18 cellular contexts compared by ENCODE assay signal in the genomic region with DNA sequence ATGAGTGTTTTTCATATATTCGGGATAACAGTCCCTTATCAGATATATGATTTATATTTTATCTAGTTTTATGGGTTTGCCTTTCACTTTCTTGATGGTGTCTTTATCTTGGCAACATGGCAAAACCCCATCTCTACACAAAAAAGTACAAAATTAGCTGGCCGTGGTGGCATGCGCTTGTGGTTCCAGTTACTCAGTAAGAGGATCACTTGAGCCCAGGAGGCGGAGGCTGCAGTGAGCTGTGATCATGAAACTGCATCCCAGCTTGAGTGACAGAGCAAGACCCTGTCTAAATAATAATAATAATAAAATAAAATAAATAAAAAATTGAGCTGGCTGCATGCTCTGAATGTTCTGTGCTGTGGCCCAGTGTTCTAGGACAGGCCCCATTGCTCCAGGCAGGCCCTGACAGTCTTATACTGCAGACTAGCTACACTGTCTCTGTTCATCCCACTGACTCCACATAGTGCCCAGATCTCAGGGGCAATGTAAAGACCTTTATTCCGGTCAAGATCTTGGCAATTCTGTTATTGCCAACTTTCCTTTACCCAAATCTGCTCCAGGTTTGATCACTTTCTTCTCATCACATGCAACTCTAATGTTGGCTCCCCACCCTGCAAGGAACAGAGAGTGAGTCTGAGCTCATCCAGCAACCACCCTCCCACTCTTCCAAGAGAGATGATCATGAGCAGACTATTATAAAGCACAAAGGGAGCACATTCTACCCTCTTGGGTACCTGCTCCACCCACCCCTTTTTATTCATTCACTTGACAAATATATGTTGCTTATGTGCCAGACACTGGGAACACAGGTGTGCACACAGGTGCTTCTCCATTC. TPM values are rescaled to one million over a fixed set of nuclear protein-coding genes. Genes with fewer than 3 reads are reported as not detected.
DNase-seq lines count a peak whose midpoint lies in the region; ATAC-seq, FAIRE-seq and TF ChIP-seq lines count a peak whose summit lies in the region.
"Had no signal": no experiment of that assay in that cellular context is flagged by ENCODE, and none has a peak within 500 bp of the region (broad histone marks: within the 10 kb centered on the region; RNA-seq: fewer than 3 reads in every experiment).

No MANE protein-coding gene starts in this region.

- H2BK15ac ChIP-seq in H1 (ENCODE audit: low read length): no peak overlapping the region
- no peak overlapping the region for H2BK15ac ChIP-seq in H9 (ENCODE audit: low read depth, low read length)

- no peak; a peak in 1 of 3 replicates for TF ChIP-seq POLR2A in H1 (IDR thresholded peaks at IDR 0.05; ENCODE audit: control extremely low read depth in 1 of 2, low read depth in 2 of 2, low read length in 2 of 2)

- no peak overlapping the region for H3K4me3 Mint-ChIP-seq in stimulated activated naive CD8-positive, alpha-beta T cell treated with anti-CD3 and anti-CD28 coated beads, Interleukin-15, Interleukin-2, amounts not matched to agents 100 ng/mL and 50 ng/mL, for 24 hours
- no peak overlapping the region for H3K4me3 Mint-ChIP-seq in H9
- H3K4me3 Mint-ChIP-seq: activated B cell treated with CpG ODN at 0.5 μM for 24 hours had no signal

- H3K4me1 ChIP-seq in Panc1 (ENCODE audit: control insufficient read depth, insufficient read depth, low read length): peaks cover 13% of the 10 kb centered on the region
- no peaks in the 10 kb centered on the region for H3K4me1 ChIP-seq in H1 (replicated peaks in 1 of 4; ENCODE audit: control insufficient read depth in 3 of 4, insufficient read depth in 4 of 4, low read length in 3 of 4)
- no peaks in the 10 kb centered on the region for H3K4me1 ChIP-seq in H9 (ENCODE audit: insufficient read depth, low read length)
- H3K4me1 ChIP-seq: colonic mucosa had no signal

- H3T11ph ChIP-seq in H9 (ENCODE audit: low read length): no peak overlapping the region

- H4K8ac ChIP-seq in H1 (ENCODE audit: extremely low read depth, insufficient read depth, low read length) (no peak overlapping the region), H9 (replicated peaks; ENCODE audit: insufficient read length, low read depth, low read length) (no peak overlapping the region)

- no peak overlapping the region for H4K91ac ChIP-seq in H1 (replicated peaks; ENCODE audit: insufficient read length, low read length)
- H4K91ac ChIP-seq in H9 (ENCODE audit: insufficient read length, low read depth, low read length): no peak overlapping the region

- H3K36me3 ChIP-seq in Panc1 (ENCODE audit: control insufficient read depth, insufficient read depth, low read length) (peaks cover 21% of the 10 kb centered on the region), H1 (ENCODE audit: control insufficient read depth in 2 of 4, insufficient read depth in 4 of 4, low read length in 3 of 4) (peaks cover 11 to 35% (median 26%) of the 10 kb centered on the region in 4 experiments)

- POLR2A ChIA-PET in Panc1 (lab: Charles Lee): interaction anchor here (0.5 to 0.6 kb wide), 4 partner anchors 8 to 272 kb away, joined by 3 to 4 read pairs (median 3); no protein-coding TSS in a partner anchor
- POLR2A ChIA-PET in H1 (lab: Charles Lee; ENCODE audit: partially characterized antibody): interaction anchor here (0.9 to 8.5 kb wide), 7 partner anchors 8 to 189 kb away, joined by 3 to 54 read pairs (median 8); a partner anchor contains a TSS

- no peak overlapping the region for H2BK20ac ChIP-seq in H1 (ENCODE audit: low read length)
- H2BK20ac ChIP-seq in H9 (ENCODE audit: low read depth, low read length, poor library complexity, severe bottlenecking): no peak overlapping the region

- peak overlapping the region; percentile 33 for H3K27ac Mint-ChIP-seq in stimulated activated naive CD8-positive, alpha-beta T cell treated with anti-CD3 and anti-CD28 coated beads, Interleukin-15, Interleukin-2, amounts not matched to agents 100 ng/mL and 50 ng/mL, for 24 hours
- no peak overlapping the region for H3K27ac Mint-ChIP-seq in H9
- H3K27ac Mint-ChIP-seq: activated B cell treated with CpG ODN at 0.5 μM for 24 hours had no signal

- H2BK5ac ChIP-seq in H1 (ENCODE audit: low read depth, low read length): no peak overlapping the region
- H2BK5ac ChIP-seq in H9 (ENCODE audit: insufficient read length, low read length): no peak overlapping the region

- no peak overlapping the region for H3K56ac ChIP-seq in H1 (replicated peaks; ENCODE audit: insufficient read length, low read depth, low read length)
- no peak overlapping the region for H3K56ac ChIP-seq in H9 (ENCODE audit: insufficient read length, low read depth, low read length)

- H2BK12ac ChIP-seq in H1 (ENCODE audit: low read depth, low read length): no peak overlapping the region
- no peak overlapping the region for H2BK12ac ChIP-seq in H9 (ENCODE audit: insufficient read length, low read depth, low read length)

- H2AK5ac ChIP-seq in H1 (ENCODE audit: low read depth, low read length): no peak overlapping the region
- no peak overlapping the region for H2AK5ac ChIP-seq in H9 (ENCODE audit: insufficient read length, low read length)

- no peak for TF ChIP-seq RAD21 in H1 (IDR thresholded peaks at IDR 0.05 in 1 of 2, conservative IDR thresholded peaks at IDR 0.05 in 1 of 2; ENCODE audit: low read depth in 2 of 2, low read length in 2 of 2)

- H3K23ac ChIP-seq in H1 (ENCODE audit: insufficient read length): no peak overlapping the region
- no peak overlapping the region for H3K23ac ChIP-seq in H9 (ENCODE audit: insufficient read length, low read depth, low read length)

- no TSS peak for BruUV-seq in Panc1 (replicated peaks; lab: Mats Ljungman, UMichigan)

- H3K27ac ChIP-seq in Panc1 (ENCODE audit: low read length) (no peak overlapping the region), H1 (ENCODE audit: low read depth, low read length) (no peak overlapping the region), H9 (ENCODE audit: insufficient read length, low read depth, low read length) (no peak overlapping the region)
- H3K27ac ChIP-seq: colonic mucosa, esophagus muscularis mucosa, PC-9 had no signal

- peaks cover 39% of the 10 kb centered on the region for H3K4me1 Mint-ChIP-seq in stimulated activated naive CD8-positive, alpha-beta T cell treated with anti-CD3 and anti-CD28 coated beads, Interleukin-15, Interleukin-2, amounts not matched to agents 100 ng/mL and 50 ng/mL, for 24 hours (ENCODE audit: low read depth)
- H3K4me1 Mint-ChIP-seq in H9: peaks cover 4 to 7% of the 10 kb centered on the region in 2 experiments; a peak in 2 of 4 replicates

- ATAC-seq in Panc1: peak; percentile 36
- ATAC-seq: mucosa of descending colon had no signal

- no peak for TF ChIP-seq EP300 in H1 (IDR thresholded peaks at IDR 0.05; ENCODE audit: borderline replicate concordance in 1 of 2, low read depth in 2 of 2, low read length in 2 of 2)

- no peak overlapping the region for H4K5ac ChIP-seq in H1 (ENCODE audit: insufficient read length, low read depth, low read length)
- no peak overlapping the region for H4K5ac ChIP-seq in H9 (ENCODE audit: insufficient read length, low read depth, low read length)

- H3K23me2 ChIP-seq in H1 (ENCODE audit: low read depth, low read length): no peaks in the 10 kb centered on the region
- H3K23me2 ChIP-seq in H9 (ENCODE audit: insufficient read length, low read depth, low read length, poor library complexity, severe bottlenecking): no peaks in the 10 kb centered on the region

- no peaks in the 10 kb centered on the region for H3K27me3 Mint-ChIP-seq in stimulated activated naive CD8-positive, alpha-beta T cell treated with anti-CD3 and anti-CD28 coated beads, Interleukin-15, Interleukin-2, amounts not matched to agents 100 ng/mL and 50 ng/mL, for 24 hours
- H3K27me3 Mint-ChIP-seq in H9 (ENCODE audit: low read depth): no peaks in the 10 kb centered on the region
- H3K27me3 Mint-ChIP-seq: activated B cell treated with CpG ODN at 0.5 μM for 24 hours had no signal

- no peaks in the 10 kb centered on the region for H3K9me3 Mint-ChIP-seq in stimulated activated naive CD8-positive, alpha-beta T cell treated with anti-CD3 and anti-CD28 coated beads, Interleukin-15, Interleukin-2, amounts not matched to agents 100 ng/mL and 50 ng/mL, for 24 hours
- H3K9me3 Mint-ChIP-seq in H9: no peaks in the 10 kb centered on the region
- H3K9me3 Mint-ChIP-seq: activated B cell treated with CpG ODN at 0.5 μM for 24 hours had no signal

- intact Hi-C loops in Panc1 (cut with micrococcal nuclease; ENCODE audit: unreplicated experiment): loop anchor here (10.0 kb wide), 1 partner anchor 188 kb away; no protein-coding TSS in a partner anchor

- no peak overlapping the region for H3K14ac ChIP-seq in H1 (ENCODE audit: insufficient read length)
- H3K14ac ChIP-seq in H9 (ENCODE audit: insufficient read depth, low read length): no peak overlapping the region

- no peak overlapping the region for H3K4ac ChIP-seq in H1 (replicated peaks; ENCODE audit: insufficient read length, low read depth, low read length)
- no peak overlapping the region for H3K4ac ChIP-seq in H9 (ENCODE audit: low read depth, low read length)

- DNase-seq in stimulated activated CD4-positive, alpha-beta T cell treated with anti-CD3 and anti-CD28 coated beads, Interleukin-15, amount 100 ng/mL, for 24 hours: peak; percentile 48
- no peak for DNase-seq in stimulated activated CD4-positive, alpha-beta T cell treated with anti-CD3 and anti-CD28 coated beads, Interleukin-4, amount 100 ng/mL, for 24 hours
- DNase-seq in Panc1 (ENCODE audit: low read depth, low spot score) (no peak), H1 (ENCODE audit: low read depth in 1 of 2, low spot score in 2 of 2) (no peak), GF-D8 (lab: John Stamatoyannopoulos, UW) (no peak), H9 (no peak), GM19238 (ENCODE audit: insufficient read length, low spot score) (no peak)
- DNase-seq: activated B cell treated with CpG ODN at 0.5 μM for 24 hours, colonic mucosa, H7, kidney glomerular epithelial cell, mucosa of descending colon, NCI-H446 treated with DMSO at 0.1 percent for 48 hours, PC-9, SW 1271 had no signal

- H3K27me3 ChIP-seq in Panc1 (ENCODE audit: control insufficient read depth, insufficient read depth, low read length) (no peaks in the 10 kb centered on the region), H1 (replicated peaks in 1 of 4; ENCODE audit: control insufficient read depth in 3 of 4, extremely low read depth in 1 of 4, insufficient read depth in 3 of 4, low read length in 3 of 4) (no peaks in the 10 kb centered on the region), H9 (ENCODE audit: insufficient read depth, low read length) (no peaks in the 10 kb centered on the region)
- H3K27me3 ChIP-seq: colonic mucosa, esophagus muscularis mucosa had no signal

- H2AFZ ChIP-seq in H1 (ENCODE audit: low read length) (no peak overlapping the region), H9 (ENCODE audit: low read length) (no peak overlapping the region)
- H2AFZ ChIP-seq: PC-9 had no signal

- H4K20me1 ChIP-seq in H1 (replicated peaks in 1 of 2; ENCODE audit: control insufficient read depth in 1 of 2, insufficient read depth in 2 of 2, low read length in 2 of 2) (peaks cover 5 to 8% of the 10 kb centered on the region in 2 experiments), H9 (ENCODE audit: control insufficient read depth, insufficient read depth, insufficient read length) (no peaks in the 10 kb centered on the region)

- H3K9ac ChIP-seq in H1 (replicated peaks in 1 of 4; ENCODE audit: extremely low read depth in 1 of 4, low read depth in 3 of 4, low read length in 3 of 4) (no peak overlapping the region), H9 (ENCODE audit: extremely low read depth, insufficient read length, low read length) (no peak overlapping the region)

- H3K4me3 ChIP-seq in Panc1 (ENCODE audit: low read depth in 2 of 2, low read length in 2 of 2) (no peak overlapping the region), H1 (ENCODE audit: extremely low read depth in 1 of 4, insufficient read depth in 2 of 4, low read depth in 3 of 4, low read length in 4 of 4) (no peak overlapping the region)
- H3K4me3 ChIP-seq: colonic mucosa, esophagus muscularis mucosa, mucosa of descending colon, PC-9, smooth muscle cell had no signal

- H3K36me3 Mint-ChIP-seq in stimulated activated naive CD8-positive, alpha-beta T cell treated with anti-CD3 and anti-CD28 coated beads, Interleukin-15, Interleukin-2, amounts not matched to agents 100 ng/mL and 50 ng/mL, for 24 hours (ENCODE audit: low read depth): peaks cover 45% of the 10 kb centered on the region
- H3K36me3 Mint-ChIP-seq in H9 (ENCODE audit: insufficient read depth in 1 of 3, low read depth in 3 of 3): peaks cover 11 to 38% (median 27%) of the 10 kb centered on the region in 3 experiments; a peak in 6 of 7 replicates

- no peak for TF ChIP-seq CTCF in Panc1 (IDR thresholded peaks at IDR 0.05)
- TF ChIP-seq CTCF in H1 (IDR thresholded peaks at IDR 0.05; ENCODE audit: control extremely low read depth in 1 of 3, insufficient read depth in 1 of 3, low read depth in 1 of 3, low read length in 3 of 3): no peak
- TF ChIP-seq CTCF in H9 (conservative IDR thresholded peaks at IDR 0.05): no peak

- 91% methylated on average over 5 of the region's 5 CpGs; no CpG with 5 or more reads in 1 of the 2 experiments for WGBS in H1 (ENCODE audit: extremely low coverage in 1 of 2, insufficient coverage in 1 of 2, insufficient read length in 1 of 2, insufficient replicate concordance in 2 of 2, low coverage in 1 of 2, low lambda C conversion rate in 2 of 2, missing lambda C conversion rate in 1 of 2), 2 experiments
- WGBS in H9 (ENCODE audit: extremely low coverage, insufficient read length, low lambda C conversion rate): no CpG with 5 or more reads among the region's 5 CpGs

- CTCF ChIA-PET in Panc1 (lab: Charles Lee) (interaction anchor here (0.5 to 1.9 kb wide), 8 partner anchors 19 to 427 kb away, joined by 3 to 15 read pairs (median 8); no protein-coding TSS in a partner anchor), H1 (lab: Charles Lee; ENCODE audit: partially characterized antibody) (interaction anchor here (0.6 to 5.5 kb wide), 47 partner anchors 8 to 528 kb away, joined by 3 to 58 read pairs (median 4); a partner anchor contains a TSS)

- H3K4me2 ChIP-seq in H1 (ENCODE audit: insufficient read depth in 1 of 2, low read depth in 2 of 2, low read length in 2 of 2): no peak overlapping the region
- no peak overlapping the region for H3K4me2 ChIP-seq in H9 (ENCODE audit: insufficient read depth, insufficient read length, low read length)
- H3K4me2 ChIP-seq: PC-9, smooth muscle cell had no signal

- H2BK120ac ChIP-seq in H1 (replicated peaks; ENCODE audit: low read depth, low read length) (no peak overlapping the region), H9 (ENCODE audit: low read depth, low read length, poor library complexity, severe bottlenecking) (no peak overlapping the region)

- H3K9me3 ChIP-seq in Panc1 (ENCODE audit: control insufficient read depth, insufficient read depth, low read depth, low read length) (no peaks in the 10 kb centered on the region), H1 (ENCODE audit: insufficient read depth in 2 of 2, low read depth in 1 of 2, low read length in 1 of 2) (no peaks in the 10 kb centered on the region), H9 (ENCODE audit: control insufficient read depth, low read depth, low read length) (no peaks in the 10 kb centered on the region)
- H3K9me3 ChIP-seq: colonic mucosa, esophagus muscularis mucosa, mucosa of descending colon had no signal

- no peaks in the 10 kb centered on the region for H3K79me2 ChIP-seq in H1 (ENCODE audit: control insufficient read depth in 1 of 2, insufficient read depth in 2 of 2, low read length in 2 of 2)
- no peaks in the 10 kb centered on the region for H3K79me2 ChIP-seq in H9 (ENCODE audit: insufficient read depth, low read length)

- in situ Hi-C loops in Panc1 (cut with HindIII; ENCODE audit: low pct_unique_long_range_greater_than_20kb, low sequenced_read_pairs): no loop called here

- H3K79me1 ChIP-seq in H1 (ENCODE audit: low read depth, low read length) (no peaks in the 10 kb centered on the region; the same call in 1 of the 2 replicates), H9 (ENCODE audit: insufficient read depth, low read depth, low read length, poor library complexity, severe bottlenecking) (no peaks in the 10 kb centered on the region)

- H3K18ac ChIP-seq in H1 (ENCODE audit: extremely low read depth, low read length) (no peak overlapping the region), H9 (ENCODE audit: insufficient read length, low read depth, low read length) (no peak overlapping the region)

- FAIRE-seq in H1 (lab: Jason Lieb, UNC): no peak

RNA-seq across cellular contexts. Expression of a gene that starts 8.8 kb away (rescaled TPM):
- 1,755 TPM for total RNA-seq in Panc1 (2021; ENCODE audit: unreplicated experiment)
- 990 TPM for polyA plus RNA-seq in Panc1 (2012; ENCODE audit: insufficient read length)
- total RNA-seq in H1 (2021; fragmentation: NEBNext Ultra II Directional; extraction: Animal tissue kit (Norgen Biotek cat#: 25700)): 2,155 and 2,163 TPM in 2 replicates
- polyA plus RNA-seq in H1 (2011; rRNA removed): 828 and 1,491 TPM in 2 replicates
- polyA plus RNA-seq in H1 (2011; cell fraction: cytosol; rRNA removed): 1,414 TPM
- polyA plus RNA-seq in H1 (2011; cell fraction: nucleus; rRNA removed): 2,426 TPM
- 1,853 to 2,631 TPM (median 2,116 TPM) in 4 replicates for polyA plus RNA-seq in H1 (2012, experiment 1 of 2)
- 336 TPM for polyA plus RNA-seq in H1 (2012, experiment 2 of 2)
- 1,352 TPM for polyA plus RNA-seq in H1 (2013, experiment 1 of 2)
- 1,312 TPM for polyA plus RNA-seq in H1 (2013, experiment 2 of 2)
- 4,930 and 7,715 TPM in 2 replicates for polyA minus RNA-seq in H1 (2011; rRNA and poly(A)+ RNA removed)
- polyA minus RNA-seq in H1 (2011; cell fraction: cytosol; rRNA and poly(A)+ RNA removed): 1,075 TPM
- 1,855 TPM for polyA minus RNA-seq in H1 (2011; cell fraction: nucleus; rRNA and poly(A)+ RNA removed)
- total RNA-seq in H9 (2021): 2,142 and 2,160 TPM in 2 replicates
